Comparison of ENCODE assay signal across 8 cellular contexts in genomic region chr4:6019316-6020263, GRCh38. TPM values are rescaled to one million over a fixed set of nuclear protein-coding genes. Genes with fewer than 3 reads are reported as not detected.
A peak's percentile ranks its signal among the peaks of the same experiment; 100 is the strongest.
DNase-seq lines count a peak whose midpoint lies in the region; ATAC-seq and TF ChIP-seq lines count a peak whose summit lies in the region.

No MANE protein-coding gene starts in this region.

- H2AFZ ChIP-seq in PC-3 (ENCODE audit: low read length), result no peak overlapping the region

- H3K36me3 Mint-ChIP-seq in activated CD4-positive, alpha-beta T cell treated with anti-CD3 and anti-CD28 coated beads for 36 hours (ENCODE audit: low read depth), result no peaks in the 10 kb centered on the region

- H3K9me2 ChIP-seq in PC-3 (replicated peaks; ENCODE audit: low read length), result no peaks in the 10 kb centered on the region

- no peaks in the 10 kb centered on the region for H3K9me3 Mint-ChIP-seq in activated CD4-positive, alpha-beta T cell treated with anti-CD3 and anti-CD28 coated beads for 36 hours (ENCODE audit: low read depth)

- H3K4me1 ChIP-seq in PC-3 (ENCODE audit: insufficient read depth, low read length), result no peaks in the 10 kb centered on the region

- H3K79me2 ChIP-seq in PC-3 (ENCODE audit: low read length), result no peaks in the 10 kb centered on the region

- no peak overlapping the region for H3K27ac Mint-ChIP-seq in activated CD4-positive, alpha-beta T cell treated with anti-CD3 and anti-CD28 coated beads for 36 hours

- H3K4me2 ChIP-seq in PC-3 (ENCODE audit: low read length), result no peak overlapping the region

- H3K27me3 ChIP-seq in PC-3 (ENCODE audit: low read length), result peaks cover 31% of the 10 kb centered on the region

- H3K4me1 Mint-ChIP-seq in activated CD4-positive, alpha-beta T cell treated with anti-CD3 and anti-CD28 coated beads for 36 hours, result no peaks in the 10 kb centered on the region

- no peak for ATAC-seq in activated CD4-positive, alpha-beta T cell treated with anti-CD3 and anti-CD28 coated beads for 36 hours
- ATAC-seq in PC-3 (no peak), GM21723 (IDR thresholded peaks at IDR 0.05; ENCODE audit: unreplicated experiment) (no peak), GM18873 (IDR thresholded peaks at IDR 0.05; ENCODE audit: low FRiP score, unreplicated experiment) (no peak)

- CTCF ChIA-PET in activated CD4-positive, alpha-beta T cell treated with anti-CD3 and anti-CD28 coated beads for 36 hours (lab: Charles Lee), result interaction anchor here (0.6 to 2.4 kb wide), 4 partner anchors 23 to 234 kb away, joined by 3 to 6 read pairs (median 3); no protein-coding TSS in a partner anchor
- CTCF ChIA-PET in PC-3 (lab: Charles Lee), result no interaction called here

- H3K9ac ChIP-seq in PC-3 (ENCODE audit: low read length), result no peak overlapping the region

- H3K9me3 ChIP-seq in PC-3 (ENCODE audit: low read length), result no peaks in the 10 kb centered on the region

- intact Hi-C loops in activated CD4-positive, alpha-beta T cell treated with anti-CD3 and anti-CD28 coated beads for 36 hours (cut with DNase I, micrococcal nuclease), result no loop called here
- intact Hi-C loops in PC-3 (cut with micrococcal nuclease), result no loop called here

- POLR2A ChIA-PET in activated CD4-positive, alpha-beta T cell treated with anti-CD3 and anti-CD28 coated beads for 36 hours (lab: Charles Lee), result no interaction called here
- POLR2A ChIA-PET in PC-3 (lab: Charles Lee; ENCODE audit: unreplicated experiment), result interaction anchor here (0.7 kb wide), 1 partner anchor 106 kb away, joined by 4 read pairs; no protein-coding TSS in a partner anchor

- H3K27ac ChIP-seq in PC-3 (ENCODE audit: low read length), result no peak overlapping the region

- H3K27me3 Mint-ChIP-seq in activated CD4-positive, alpha-beta T cell treated with anti-CD3 and anti-CD28 coated beads for 36 hours, result peaks cover 5% of the 10 kb centered on the region

- H3K4me3 ChIP-seq in PC-3 (ENCODE audit: low read length), result no peak overlapping the region

- no peaks in the 10 kb centered on the region for H3F3A ChIP-seq in PC-3 (ENCODE audit: low read length, unreplicated experiment)

- DNase-seq in activated CD4-positive, alpha-beta T cell treated with anti-CD3 and anti-CD28 coated beads for 36 hours, result peak; percentile 55
- no peak for DNase-seq in activated CD4-positive, alpha-beta T cell treated with anti-CD3 and anti-CD28 coated beads, Interleukin-2, amount 50 U/mL, for 1 hour
- DNase-seq in H4 (ENCODE audit: low spot score) (peak; percentile 65), PC-3 (peak; percentile 64), dedifferentiated amniotic fluid mesenchymal stem cell (ENCODE audit: extremely low spot score) (peak; percentile 19), mucosa of gallbladder (ENCODE audit: low spot score) (peak; percentile 39)

- H4K20me1 ChIP-seq in PC-3 (ENCODE audit: low read length), result no peaks in the 10 kb centered on the region

- no peaks in the 10 kb centered on the region for H3K36me3 ChIP-seq in PC-3 (ENCODE audit: low read depth, low read length)

- BruUV-seq in PC-3 (replicated peaks; lab: Mats Ljungman, UMichigan), result no TSS peak

- H3K4me3 Mint-ChIP-seq in activated CD4-positive, alpha-beta T cell treated with anti-CD3 and anti-CD28 coated beads for 36 hours, result no peak overlapping the region

- TF ChIP-seq CTCF in PC-3 (conservative IDR thresholded peaks at IDR 0.05; ENCODE audit: low read depth, low read length), result peak; percentile 74

RNA-seq across cellular contexts. Expression of gene C4orf50, which starts 1.4 kb away (rescaled TPM):
- under 1 TPM; 0.05 TPM for total RNA-seq in activated CD4-positive, alpha-beta T cell treated with anti-CD3 and anti-CD28 coated beads for 36 hours
- total RNA-seq in H4 (2014; rRNA removed; shearing (Covaris generic)), result 0.02 TPM in 2 replicates
- total RNA-seq in PC-3 (2014; rRNA removed) (not detected in 2 replicates), mucosa of gallbladder (0.06 TPM)
